Comparison of ENCODE assay signal across 1 cellular context in genomic region chr5:10468256-10468655, GRCh38.
TF ChIP-seq lines count a peak whose summit lies in the region.

No MANE protein-coding gene starts in this region.

TF ChIP-seq in H1, 55 proteins besides CTCF, POLR2A, EP300 and RAD21:
- TF ChIP-seq SIRT6 (IDR thresholded peaks at IDR 0.05; ENCODE audit: low read length) (no peak), CEBPB (IDR thresholded peaks at IDR 0.05; ENCODE audit: low read depth, low read length) (no peak), POLR2AphosphoS5 (IDR thresholded peaks at IDR 0.05; ENCODE audit: low read depth, low read length) (no peak), TEAD4 (IDR thresholded peaks at IDR 0.05; ENCODE audit: low read depth, low read length) (no peak), USF2 (IDR thresholded peaks at IDR 0.05; ENCODE audit: low read length) (no peak), CHD7 (IDR thresholded peaks at IDR 0.05; ENCODE audit: insufficient replicate concordance, low read length) (no peak), CHD2 (IDR thresholded peaks at IDR 0.05; ENCODE audit: low read length) (no peak), SRF (IDR thresholded peaks at IDR 0.05; ENCODE audit: low read depth, low read length) (no peak), TAF7 (optimal IDR thresholded peaks at IDR 0.05; ENCODE audit: borderline replicate concordance, low read depth, low read length) (no peak), CTBP2 (IDR thresholded peaks at IDR 0.05; ENCODE audit: borderline replicate concordance, insufficient read depth, insufficient read length, low read length) (no peak), RFX5 (IDR thresholded peaks at IDR 0.05; ENCODE audit: borderline replicate concordance, low read depth, low read length) (no peak), MAFK (IDR thresholded peaks at IDR 0.05; ENCODE audit: low read depth, low read length) (no peak), CREB1 (IDR thresholded peaks at IDR 0.05) (no peak), ATF3 (IDR thresholded peaks at IDR 0.05; ENCODE audit: insufficient read depth, low read depth, low read length) (no peak), E2F6 (IDR thresholded peaks at IDR 0.05) (no peak), NRF1 (IDR thresholded peaks at IDR 0.05; ENCODE audit: low read depth, low read length) (no peak), SIN3A (conservative IDR thresholded peaks at IDR 0.05 in 1 of 2, IDR thresholded peaks at IDR 0.05 in 1 of 2; ENCODE audit: low read depth in 1 of 2, low read length in 2 of 2) (no peak), CBX5 (IDR thresholded peaks at IDR 0.05; ENCODE audit: low read depth, low read length) (no peak), BACH1 (IDR thresholded peaks at IDR 0.05; ENCODE audit: low read length) (no peak), ZNF274 (IDR thresholded peaks at IDR 0.05; ENCODE audit: borderline replicate concordance, extremely low read depth, low read length) (no peak)
